In the genomic region with DNA sequence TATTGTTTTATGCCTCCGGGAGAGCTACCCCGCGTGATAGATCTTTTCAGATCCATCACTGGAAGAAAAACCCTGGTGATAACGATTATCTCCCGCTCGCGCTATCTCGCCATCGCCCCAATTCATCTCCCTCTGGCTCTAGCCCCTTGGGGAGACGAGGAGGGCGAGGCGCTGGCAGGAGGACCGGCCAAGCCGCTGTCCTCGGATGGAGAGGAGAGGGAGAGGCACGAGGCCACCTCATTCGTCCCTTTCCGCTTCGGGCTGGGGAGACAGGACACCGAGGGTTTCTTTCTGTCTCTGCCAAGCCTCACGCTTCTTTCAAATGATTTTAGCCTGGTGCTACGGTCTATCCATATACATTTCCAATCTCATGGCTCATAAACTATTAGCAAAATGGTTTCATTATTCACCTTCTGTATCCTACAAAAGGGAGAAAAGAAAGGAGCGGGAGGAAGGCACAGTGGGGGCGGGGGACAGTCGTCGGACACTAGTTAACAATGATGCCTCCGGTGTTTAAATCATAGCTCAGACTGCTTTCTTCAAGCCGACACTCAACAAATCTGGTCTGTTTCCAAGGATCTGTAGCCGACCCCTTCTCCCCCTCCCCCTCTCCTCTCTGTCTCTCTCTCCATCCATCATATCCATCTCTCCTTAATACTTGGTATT, we compare ENCODE assay signal across 1 cellular context.
TF ChIP-seq lines count a peak whose summit lies in the region.

No MANE protein-coding gene starts in this region.

TF ChIP-seq in endothelial cell of umbilical vein, 7 proteins besides CTCF, POLR2A, EP300 and RAD21:
- no peak for TF ChIP-seq POLR2AphosphoS5 (IDR thresholded peaks at IDR 0.05; ENCODE audit: insufficient read depth, low read depth, low read length)
- TF ChIP-seq FOS (IDR thresholded peaks at IDR 0.05; ENCODE audit: borderline replicate concordance, insufficient read depth, low read length) = no peak
- TF ChIP-seq, protein P1, sequence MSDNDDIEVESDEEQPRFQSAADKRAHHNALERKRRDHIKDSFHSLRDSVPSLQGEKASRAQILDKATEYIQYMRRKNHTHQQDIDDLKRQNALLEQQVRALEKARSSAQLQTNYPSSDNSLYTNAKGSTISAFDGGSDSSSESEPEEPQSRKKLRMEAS (IDR thresholded peaks at IDR 0.05; ENCODE audit: insufficient read depth, insufficient read length) = no peak
- no peak for TF ChIP-seq GATA2 (IDR thresholded peaks at IDR 0.05; ENCODE audit: insufficient read depth, insufficient read length, low read depth, low read length)
- TF ChIP-seq JUN (IDR thresholded peaks at IDR 0.05; ENCODE audit: borderline replicate concordance, insufficient read depth, insufficient read length, low read depth) = no peak
- TF ChIP-seq EZH2 (IDR thresholded peaks at IDR 0.05; ENCODE audit: borderline replicate concordance, low read depth, low read length, severe bottlenecking) = peak; percentile 43
- no peak for TF ChIP-seq MYC (IDR thresholded peaks at IDR 0.05; ENCODE audit: low read depth, low read length)
